7 cellular contexts compared by ENCODE assay signal in genomic region chr17:64063766-64064224, GRCh38. TPM values are rescaled to one million over a fixed set of nuclear protein-coding genes. Genes with fewer than 3 reads are reported as not detected.
DNase-seq lines count a peak whose midpoint lies in the region; ATAC-seq and TF ChIP-seq lines count a peak whose summit lies in the region.

No MANE protein-coding gene starts in this region.

- no peak overlapping the region for H3K9ac ChIP-seq in GM23248
- no peak overlapping the region for H3K9ac ChIP-seq in SU-DHL-6 (ENCODE audit: low read length)

- in situ Hi-C loops in GM23248 (cut with MboI): no loop called here
- in situ Hi-C loops in astrocyte of the spinal cord (cut with HindIII; ENCODE audit: low sequenced_read_pairs): no loop called here

- WGBS in GM23248 (ENCODE audit: low coverage in 1 of 2, low lambda C conversion rate in 2 of 2, missing lambda C conversion rate in 2 of 2), 2 experiments: 88 to 90% methylated on average over 16 of the region's 16 CpGs

- peaks cover 14% of the 10 kb centered on the region for H3K36me3 ChIP-seq in GM23248 (ENCODE audit: low read depth)
- H3K36me3 ChIP-seq in SU-DHL-6 (ENCODE audit: low read length): no peaks in the 10 kb centered on the region

- H3K9me3 ChIP-seq in GM23248 (ENCODE audit: low read depth) (no peaks in the 10 kb centered on the region), SU-DHL-6 (ENCODE audit: insufficient read depth, low read length) (peaks cover 5% of the 10 kb centered on the region; the same call in 1 of the 2 replicates)

- H3K27ac ChIP-seq in GM23248: no peak overlapping the region
- no peak overlapping the region for H3K27ac ChIP-seq in SU-DHL-6 (ENCODE audit: low read depth, low read length)

- no peaks in the 10 kb centered on the region for H3K27me3 ChIP-seq in GM23248 (replicated peaks; ENCODE audit: insufficient read depth)
- no peaks in the 10 kb centered on the region for H3K27me3 ChIP-seq in SU-DHL-6 (ENCODE audit: low read length)

- 0 out of 2 replicates have a peak, but pooled peaks cover 7% of the 10 kb centered on the region for H3F3A ChIP-seq in GM23248 (ENCODE audit: insufficient read depth)
- no peaks in the 10 kb centered on the region for H3F3A ChIP-seq in SU-DHL-6 (ENCODE audit: insufficient read depth)

- H3K4me2 ChIP-seq in GM23248 (ENCODE audit: unreplicated experiment): no peak overlapping the region
- H3K4me2 ChIP-seq in SU-DHL-6 (ENCODE audit: low read depth, low read length, poor library complexity, severe bottlenecking): no peak overlapping the region

- DNase-seq in GM23248 (peak; percentile 24), astrocyte of the spinal cord (ENCODE audit: low read depth, low spot score) (no peak), iPS-NIHi7 (ENCODE audit: extremely low spot score) (peak; percentile 91), hepatic stellate cell (ENCODE audit: low spot score) (no peak)
- peak; percentile 64 for DNase-seq in stimulated activated CD4-positive, alpha-beta T cell treated with anti-CD3 and anti-CD28 coated beads, Interleukin-4, amount 100 ng/mL, for 1 hour

- H3K9me2 ChIP-seq in GM23248 (ENCODE audit: insufficient read depth): no peaks in the 10 kb centered on the region
- H3K9me2 ChIP-seq in SU-DHL-6 (replicated peaks; ENCODE audit: insufficient read depth, low read length): no peaks in the 10 kb centered on the region

- TF ChIP-seq CTCF in SU-DHL-6 (IDR thresholded peaks at IDR 0.05; ENCODE audit: insufficient read depth, low read length, poor library complexity, severe bottlenecking) (peak; percentile 37), astrocyte of the spinal cord (IDR thresholded peaks at IDR 0.05; ENCODE audit: low read depth, low read length) (peak; percentile 53)

- H4K20me1 ChIP-seq in GM23248 (ENCODE audit: insufficient read depth) (no peaks in the 10 kb centered on the region), SU-DHL-6 (ENCODE audit: low read depth, low read length) (no peaks in the 10 kb centered on the region)

- no peaks in the 10 kb centered on the region for H3K4me1 ChIP-seq in GM23248 (ENCODE audit: insufficient read depth)

- H3K79me2 ChIP-seq in GM23248 (ENCODE audit: insufficient read depth) (no peaks in the 10 kb centered on the region), SU-DHL-6 (ENCODE audit: insufficient read depth, low read length) (no peaks in the 10 kb centered on the region)

- no peak for ATAC-seq in GM21528 (IDR thresholded peaks at IDR 0.05; ENCODE audit: low FRiP score, unreplicated experiment)

- H2AFZ ChIP-seq in GM23248 (no peak overlapping the region), SU-DHL-6 (ENCODE audit: low read depth, low read length, severe bottlenecking) (no peak overlapping the region)

- no peak overlapping the region for H3K4me3 ChIP-seq in GM23248
- H3K4me3 ChIP-seq in SU-DHL-6 (ENCODE audit: insufficient read depth, low read length, poor library complexity, severe bottlenecking): no peak overlapping the region
- H3K4me3 ChIP-seq in astrocyte of the spinal cord (ENCODE audit: low read depth, low read length): no peak overlapping the region

RNA-seq across cellular contexts. Expression of gene ICAM2, which starts 43.4 kb away (rescaled TPM):
- total RNA-seq in GM23248 (2014; rRNA removed; shearing (Covaris generic)): 0.97 and 3.4 TPM in 2 replicates
- polyA plus RNA-seq in GM23248 (2016; fragmentation: Nextera tagmentation; extraction: Ambion mirVana): 0.94 and 1.3 TPM in 2 replicates

Comparison
In these comparisons a context has a peak if more than half of its experiments do, and no peak if none do; other contexts are left out.
1. DNase-seq: peak in GM23248 (single experiment), iPS-NIHi7 (single experiment) and stimulated activated CD4-positive, alpha-beta T cell treated with anti-CD3 and anti-CD28 coated beads, Interleukin-4, amount 100 ng/mL, for 1 hour (single experiment); none in astrocyte of the spinal cord (single experiment) and hepatic stellate cell (single experiment).